Comparison of ENCODE assay signal across 12 cellular contexts in genomic region chr16:49700222-49700927, GRCh38.
DNase-seq lines count a peak whose midpoint lies in the region; FAIRE-seq and TF ChIP-seq lines count a peak whose summit lies in the region.
"Had no signal": no experiment of that assay in that cellular context is flagged by ENCODE, and none has a peak within 500 bp of the region (broad histone marks: within the 10 kb centered on the region; RNA-seq: fewer than 3 reads in every experiment).

No MANE protein-coding gene starts in this region.

- no peak overlapping the region for H2AFZ ChIP-seq in H1 (ENCODE audit: low read length)

- H3K79me2 ChIP-seq in H1 (ENCODE audit: control insufficient read depth in 1 of 2, insufficient read depth in 2 of 2, low read length in 2 of 2), result 0 out of 4 replicates have a peak, but pooled peaks cover 0 to 5% of the 10 kb centered on the region in 2 experiments

- no peaks in the 10 kb centered on the region for H3K36me3 ChIP-seq in H1 (ENCODE audit: control insufficient read depth in 2 of 4, insufficient read depth in 4 of 4, low read length in 3 of 4)
- no peaks in the 10 kb centered on the region for H3K36me3 ChIP-seq in thyroid gland
- H3K36me3 ChIP-seq: SJSA1 had no signal

- H4K91ac ChIP-seq in H1 (replicated peaks; ENCODE audit: insufficient read length, low read length), result peak overlapping the region; percentile 86

- no peak for TF ChIP-seq EP300 in H1 (IDR thresholded peaks at IDR 0.05; ENCODE audit: borderline replicate concordance in 1 of 2, low read depth in 2 of 2, low read length in 2 of 2)

- H3K27me3 ChIP-seq in H1 (replicated peaks in 1 of 4; ENCODE audit: control insufficient read depth in 3 of 4, extremely low read depth in 1 of 4, insufficient read depth in 3 of 4, low read length in 3 of 4) (no peaks in the 10 kb centered on the region), thyroid gland (no peaks in the 10 kb centered on the region)
- H3K27me3 ChIP-seq: SJSA1 had no signal

- H3K23ac ChIP-seq in H1 (ENCODE audit: insufficient read length), result no peak overlapping the region

- POLR2A ChIA-PET in H1 (lab: Charles Lee; ENCODE audit: partially characterized antibody), result no interaction called here

- 34% methylated on average over 9 of the region's 10 CpGs; no CpG with 5 or more reads in 1 of the 2 experiments for WGBS in H1 (ENCODE audit: extremely low coverage in 1 of 2, insufficient coverage in 1 of 2, insufficient read length in 1 of 2, insufficient replicate concordance in 2 of 2, low coverage in 1 of 2, low lambda C conversion rate in 2 of 2, missing lambda C conversion rate in 1 of 2), 2 experiments
- WGBS in lower leg skin, 2 donors, result 16 to 22% methylated on average over 9 to 10 of the region's 10 CpGs
- WGBS in thyroid gland, 2 donors, result 25 to 30% methylated on average over 9 to 10 of the region's 10 CpGs

- TF ChIP-seq POLR2A in H1 (IDR thresholded peaks at IDR 0.05; ENCODE audit: control extremely low read depth in 1 of 2, low read depth in 2 of 2, low read length in 2 of 2) (no peak), lower leg skin (IDR thresholded peaks at IDR 0.05) (no peak), thyroid gland (IDR thresholded peaks at IDR 0.05) (no peak)

- 0 out of 2 replicates have a peak, but pooled peaks cover 4% of the 10 kb centered on the region for H3K23me2 ChIP-seq in H1 (ENCODE audit: low read depth, low read length)

- TF ChIP-seq CTCF in H1 (IDR thresholded peaks at IDR 0.05; ENCODE audit: control extremely low read depth in 1 of 3, insufficient read depth in 1 of 3, low read depth in 1 of 3, low read length in 3 of 3) (no peak), lower leg skin (IDR thresholded peaks at IDR 0.05) (no peak), thyroid gland (IDR thresholded peaks at IDR 0.05) (no peak)

- peak overlapping the region in 2 of 4 experiments; percentile 9 to 24; a peak in 3 of 7 replicates for H3K9ac ChIP-seq in H1 (replicated peaks in 1 of 4; ENCODE audit: extremely low read depth in 1 of 4, low read depth in 3 of 4, low read length in 3 of 4)

- H3K27ac ChIP-seq in H1 (ENCODE audit: low read depth, low read length), result peak overlapping the region; percentile 79
- peak overlapping the region; percentile 57 to 61 (median 58) for H3K27ac ChIP-seq in thyroid gland

- H3K56ac ChIP-seq in H1 (replicated peaks; ENCODE audit: insufficient read length, low read depth, low read length), result peak overlapping the region; percentile 78

- CTCF ChIA-PET in H1 (lab: Charles Lee; ENCODE audit: partially characterized antibody), result interaction anchor here (0.7 to 1.8 kb wide), 4 partner anchors 10 to 324 kb away, joined by 3 to 4 read pairs (median 3); partner anchors contain the start of gene CNEP1R1

- H2BK120ac ChIP-seq in H1 (replicated peaks; ENCODE audit: low read depth, low read length), result peak overlapping the region; percentile 35

- H2BK5ac ChIP-seq in H1 (ENCODE audit: low read depth, low read length), result peak overlapping the region; percentile 93; the same call in 1 of the 2 replicates

- no peak overlapping the region for H4K8ac ChIP-seq in H1 (ENCODE audit: extremely low read depth, insufficient read depth, low read length)

- H4K20me1 ChIP-seq in H1 (replicated peaks in 1 of 2; ENCODE audit: control insufficient read depth in 1 of 2, insufficient read depth in 2 of 2, low read length in 2 of 2), result no peaks in the 10 kb centered on the region

- H2BK12ac ChIP-seq in H1 (ENCODE audit: low read depth, low read length), result peak overlapping the region; percentile 68; the same call in 1 of the 2 replicates

- H3K4me2 ChIP-seq in H1 (ENCODE audit: insufficient read depth in 1 of 2, low read depth in 2 of 2, low read length in 2 of 2), result peak overlapping the region; percentile 64 to 90

- peak overlapping the region; percentile 69 for H3K4ac ChIP-seq in H1 (replicated peaks; ENCODE audit: insufficient read length, low read depth, low read length)

- 0 out of 4 replicates have a peak, but pooled peaks of 1 of the 2 experiments have one; percentile 1 for TF ChIP-seq RAD21 in H1 (IDR thresholded peaks at IDR 0.05 in 1 of 2, conservative IDR thresholded peaks at IDR 0.05 in 1 of 2; ENCODE audit: low read depth in 2 of 2, low read length in 2 of 2)

- peak overlapping the region; percentile 24 for H4K5ac ChIP-seq in H1 (ENCODE audit: insufficient read length, low read depth, low read length)

- peak overlapping the region; percentile 91 for H2AK5ac ChIP-seq in H1 (ENCODE audit: low read depth, low read length)

- peak overlapping the region; percentile 90 for H2BK20ac ChIP-seq in H1 (ENCODE audit: low read length)

- intact Hi-C loops in lower leg skin (cut with DNase I; ENCODE audit: low total_unique reads), result no loop called here
- intact Hi-C loops in thyroid gland (cut with DNase I), result no loop called here

- H3K18ac ChIP-seq in H1 (ENCODE audit: extremely low read depth, low read length), result peak overlapping the region; percentile 99

- no peak overlapping the region for H3K14ac ChIP-seq in H1 (ENCODE audit: insufficient read length)

- no peaks in the 10 kb centered on the region for H3K9me3 ChIP-seq in H1 (ENCODE audit: insufficient read depth in 2 of 2, low read depth in 1 of 2, low read length in 1 of 2)
- no peaks in the 10 kb centered on the region for H3K9me3 ChIP-seq in thyroid gland
- H3K9me3 ChIP-seq: SJSA1 had no signal

- H3K79me1 ChIP-seq in H1 (ENCODE audit: low read depth, low read length), result peaks cover 3% of the 10 kb centered on the region

- DNase-seq in NCI-H2171 treated with DMSO at 0.1 percent for 48 hours (lab: John Stamatoyannopoulos, UW) (peak; percentile 95), H1 (ENCODE audit: low read depth in 1 of 2, low spot score in 2 of 2) (peak in 1 of 2 experiments; percentile 68), lower leg skin (ENCODE audit: low spot score in 2 of 2) (peak; percentile 41 to 89), thyroid gland (peak; percentile 20 to 27), LoVo (ENCODE audit: low spot score) (no peak), NCI-H1092 treated with DMSO at 0.1 percent for 48 hours (lab: John Stamatoyannopoulos, UW) (no peak), COLO829 (ENCODE audit: low spot score) (no peak), SW 1271 (lab: John Stamatoyannopoulos, UW) (no peak)
- DNase-seq: activated CD4-positive, alpha-beta memory T cell treated with anti-CD3 and anti-CD28 coated beads, Interleukin-2, amount 10 ng/mL, durations not matched to agents 7 days and 5 days; hypothalamus had no signal

- no peak for FAIRE-seq in H1 (lab: Jason Lieb, UNC)
- FAIRE-seq: H54 had no signal

- no peak overlapping the region; the same call in 1 of the 2 replicates for H2BK15ac ChIP-seq in H1 (ENCODE audit: low read length)

- H3K4me3 ChIP-seq in H1 (ENCODE audit: extremely low read depth in 1 of 4, insufficient read depth in 2 of 4, low read depth in 3 of 4, low read length in 4 of 4), result peak overlapping the region in 3 of 4 experiments; percentile 8 to 47 (median 11); a peak in 4 of 8 replicates
- H3K4me3 ChIP-seq in lower leg skin (ENCODE audit: low read depth, poor library complexity, severe bottlenecking), result no peak overlapping the region
- no peak overlapping the region for H3K4me3 ChIP-seq in thyroid gland (replicated peaks in 1 of 3)
- H3K4me3 ChIP-seq: SJSA1 had no signal

- H3K4me1 ChIP-seq in H1 (replicated peaks in 1 of 4; ENCODE audit: control insufficient read depth in 3 of 4, insufficient read depth in 4 of 4, low read length in 3 of 4) (peaks cover 64 to 79% (median 69%) of the 10 kb centered on the region in 4 experiments), thyroid gland (peaks cover 26 to 29% of the 10 kb centered on the region in 2 donors)

TF ChIP-seq in H1, 55 proteins besides CTCF, POLR2A, EP300 and RAD21:
- TF ChIP-seq MAX (IDR thresholded peaks at IDR 0.05), result no peak
- 0 out of 2 replicates have a peak, but pooled peaks have one; percentile 32 for TF ChIP-seq CEBPB (IDR thresholded peaks at IDR 0.05; ENCODE audit: low read depth, low read length)

Comparison
In these comparisons a context has a peak if more than half of its experiments do, and no peak if none do; other contexts are left out.
1. DNase-seq: peak in NCI-H2171 treated with DMSO at 0.1 percent for 48 hours (single experiment), lower leg skin (2 of 2) and thyroid gland (2 of 2); none in LoVo (single experiment), NCI-H1092 treated with DMSO at 0.1 percent for 48 hours (single experiment), COLO829 (single experiment) and SW 1271 (0 of 2).
2. H3K4me3 ChIP-seq: peak in H1 (3 of 4); none in lower leg skin (single experiment) and thyroid gland (0 of 3).